ENCODE assay signal across 8 cellular contexts in the genomic region with DNA sequence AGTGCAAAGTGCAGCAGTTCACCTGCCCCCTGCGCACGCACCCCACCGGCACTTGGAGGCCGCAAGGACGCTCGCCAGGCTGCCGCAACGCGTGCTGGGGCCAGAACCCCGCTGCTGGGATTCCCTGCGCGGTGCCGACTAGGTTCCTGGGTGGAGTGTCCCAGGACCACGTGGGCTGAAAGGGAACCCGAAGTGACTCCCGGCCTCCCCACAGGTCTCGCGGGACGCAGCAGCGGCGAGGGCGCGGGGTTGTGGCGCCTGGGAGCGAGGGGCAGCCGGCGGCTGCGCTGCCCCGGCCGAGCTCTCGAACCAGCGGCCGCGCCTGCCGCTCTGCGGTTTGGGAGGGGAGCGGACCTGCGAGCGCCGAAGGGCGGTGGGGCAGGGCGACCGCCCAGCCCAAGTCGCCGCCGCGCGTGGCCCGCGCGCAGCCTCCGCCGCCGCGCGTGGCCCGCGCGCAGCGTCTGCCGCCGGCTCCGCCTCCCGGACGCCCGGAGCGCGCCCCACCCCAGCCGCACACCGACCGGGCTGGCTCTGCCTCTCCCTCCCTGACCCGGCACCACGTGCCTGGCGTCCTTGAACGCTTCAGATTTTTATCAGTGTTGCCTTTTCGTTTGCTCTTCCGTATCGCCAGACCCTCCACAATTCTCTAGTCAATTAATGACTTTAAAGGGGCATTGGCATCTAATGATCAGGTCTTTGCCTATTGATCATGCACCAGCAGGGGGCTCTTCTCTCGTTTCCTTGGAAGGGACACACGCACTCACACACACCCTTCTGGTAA. TPM values are rescaled to one million over a fixed set of nuclear protein-coding genes. Genes with fewer than 3 reads are reported as not detected.
DNase-seq lines count a peak whose midpoint lies in the region; ATAC-seq and TF ChIP-seq lines count a peak whose summit lies in the region.

Gene FTCDNL1, minus strand, starts transcription at position 475 of the 781 bp plus-strand sequence. CDS start 2,230 bp downstream, outside the sequence.

- WGBS in heart right ventricle, 2 donors, result 0 to 1% methylated on average over 80 of the region's 80 CpGs
- under 1% methylated on average over 60 of the region's 80 CpGs for WGBS in prostate gland
- under 1% methylated on average over 80 of the region's 80 CpGs for WGBS in urinary bladder

- H3K36me3 ChIP-seq in GM23338 (ENCODE audit: insufficient read depth) (no peaks in the 10 kb centered on the region), Karpas-422 (ENCODE audit: insufficient read depth, low read length) (no peaks in the 10 kb centered on the region), heart right ventricle (no peaks in the 10 kb centered on the region), prostate gland (no peaks in the 10 kb centered on the region), urinary bladder (ENCODE audit: insufficient read depth) (no peaks in the 10 kb centered on the region)

- H3K9me2 ChIP-seq in GM23338 (ENCODE audit: insufficient read depth) (no peaks in the 10 kb centered on the region), Karpas-422 (replicated peaks; ENCODE audit: insufficient read depth, low read length) (no peaks in the 10 kb centered on the region)

- H3K4me1 ChIP-seq in GM23338 (ENCODE audit: insufficient read depth) (peaks cover 59% of the 10 kb centered on the region), Karpas-422 (ENCODE audit: low read length) (peaks cover 18% of the 10 kb centered on the region), heart right ventricle (peaks cover 0 to 15% (median 4%) of the 10 kb centered on the region in 9 donors), prostate gland (replicated peaks) (no peaks in the 10 kb centered on the region), urinary bladder (ENCODE audit: insufficient read depth) (no peaks in the 10 kb centered on the region)

- peaks cover 4% of the 10 kb centered on the region for H3K27me3 Mint-ChIP-seq in GM23338 (ENCODE audit: insufficient read depth, low read depth, poor library complexity)
- no peaks in the 10 kb centered on the region for H3K27me3 Mint-ChIP-seq in activated naive CD8-positive, alpha-beta T cell

- peak; percentile 60 to 73 for TF ChIP-seq CTCF in GM23338 (conservative IDR thresholded peaks at IDR 0.05; ENCODE audit: low read depth in 2 of 2)
- peak in 6 of 9 donors; percentile 26 to 57 (median 50) for TF ChIP-seq CTCF in heart right ventricle (IDR thresholded peaks at IDR 0.05)
- TF ChIP-seq CTCF in prostate gland (IDR thresholded peaks at IDR 0.05), result peak in 2 of 4 experiments; percentile 39 to 44

- intact Hi-C loops in heart right ventricle (cut with DNase I), result loop anchor here in 1 of 10 donors (10.0 kb wide), 1 partner anchor 96 kb away; no protein-coding TSS in a partner anchor
- intact Hi-C loops in prostate gland (cut with DNase I), result loop anchor here (10.0 kb wide), 3 partner anchors 96 to 1536 kb away; no protein-coding TSS in a partner anchor

- no peaks in the 10 kb centered on the region for H3F3A ChIP-seq in GM23338 (replicated peaks; ENCODE audit: low read depth)

- H3K4me2 ChIP-seq in GM23338, result peak within 1 kb of the TSS; percentile 83
- peak within 1 kb of the TSS; percentile 86 for H3K4me2 ChIP-seq in Karpas-422 (ENCODE audit: low read depth, low read length, poor library complexity, severe bottlenecking)

- H3K36me3 Mint-ChIP-seq in GM23338 (ENCODE audit: low read depth), result no peaks in the 10 kb centered on the region
- H3K36me3 Mint-ChIP-seq in activated naive CD8-positive, alpha-beta T cell, result no peaks in the 10 kb centered on the region

- TF ChIP-seq POLR2A in prostate gland (IDR thresholded peaks at IDR 0.05), result no peak

- peak within 1 kb of the TSS; percentile 89 for H3K27ac Mint-ChIP-seq in GM23338
- peak within 1 kb of the TSS; percentile 95 for H3K27ac Mint-ChIP-seq in activated naive CD8-positive, alpha-beta T cell

- H3K4me1 Mint-ChIP-seq in GM23338, result peaks cover 56% of the 10 kb centered on the region
- peaks cover 10% of the 10 kb centered on the region for H3K4me1 Mint-ChIP-seq in activated naive CD8-positive, alpha-beta T cell (ENCODE audit: low read depth)

- peak; percentile 85 for ATAC-seq in GM23338
- peak; percentile 80 to 96 (median 91) for ATAC-seq in heart right ventricle

- no peaks in the 10 kb centered on the region for H3K79me2 ChIP-seq in GM23338 (replicated peaks; ENCODE audit: insufficient read depth)
- H3K79me2 ChIP-seq in Karpas-422 (ENCODE audit: low read length), result no peaks in the 10 kb centered on the region

- peak within 1 kb of the TSS; percentile 90 for H3K4me3 Mint-ChIP-seq in GM23338
- peak within 1 kb of the TSS; percentile 95 for H3K4me3 Mint-ChIP-seq in activated naive CD8-positive, alpha-beta T cell

- H2AFZ ChIP-seq in GM23338 (peak within 1 kb of the TSS; percentile 96; the same call in 1 of the 2 replicates), Karpas-422 (ENCODE audit: low read length) (peak within 1 kb of the TSS; percentile 99)

- H3K4me3 ChIP-seq in GM23338 (peak within 1 kb of the TSS; percentile 66), Karpas-422 (ENCODE audit: low read length) (peak within 1 kb of the TSS; percentile 69), heart right ventricle (peak within 1 kb of the TSS; percentile 33 to 83 (median 68)), prostate gland (peak within 1 kb of the TSS; percentile 56 to 60), urinary bladder (ENCODE audit: low read depth, low read length) (peak within 1 kb of the TSS; percentile 70)

- H3K9ac ChIP-seq in Karpas-422 (ENCODE audit: low read length), result peak within 1 kb of the TSS; percentile 75

- H4K20me1 ChIP-seq in GM23338 (replicated peaks; ENCODE audit: insufficient read depth) (no peaks in the 10 kb centered on the region), Karpas-422 (ENCODE audit: insufficient read depth, low read depth, low read length) (no peaks in the 10 kb centered on the region)

- H3K9me3 ChIP-seq in Karpas-422 (ENCODE audit: low read length) (no peaks in the 10 kb centered on the region), heart right ventricle (no peaks in the 10 kb centered on the region), prostate gland (no peaks in the 10 kb centered on the region)

- H3K27ac ChIP-seq in GM23338 (ENCODE audit: low read depth) (no peak within 1 kb of the TSS), Karpas-422 (ENCODE audit: low read length) (no peak within 1 kb of the TSS), heart right ventricle (peak within 1 kb of the TSS in 5 of 10 donors; percentile 30 to 82 (median 48)), prostate gland (peak within 1 kb of the TSS in 1 of 2 donors; percentile 47), urinary bladder (ENCODE audit: low read depth) (no peak within 1 kb of the TSS)

- H3K9me3 Mint-ChIP-seq in GM23338, result no peaks in the 10 kb centered on the region
- H3K9me3 Mint-ChIP-seq in activated naive CD8-positive, alpha-beta T cell (ENCODE audit: low read depth), result no peaks in the 10 kb centered on the region

- H3K27me3 ChIP-seq in GM23338 (ENCODE audit: insufficient read depth) (peaks cover 8% of the 10 kb centered on the region; the same call in 1 of the 2 replicates), Karpas-422 (ENCODE audit: low read length) (no peaks in the 10 kb centered on the region), heart right ventricle (peaks cover 0 to 27% (median 0%) of the 10 kb centered on the region in 7 donors), prostate gland (replicated peaks; ENCODE audit: insufficient read depth) (no peaks in the 10 kb centered on the region)

- DNase-seq in GM04504 (ENCODE audit: low read depth) (peak; percentile 26), GM23338 (ENCODE audit: low spot score) (peak; percentile 70), Karpas-422 (peak; percentile 88), SKM-1 (lab: John Stamatoyannopoulos, UW; ENCODE audit: unreplicated experiment) (peak; percentile 60), heart right ventricle (peak; percentile 39 to 62), prostate gland (ENCODE audit: low spot score) (peak; percentile 47)

TF ChIP-seq in GM23338, 12 proteins besides CTCF, POLR2A, EP300 and RAD21:
- TF ChIP-seq POLR2AphosphoS5 (IDR thresholded peaks at IDR 0.05; ENCODE audit: low read depth) (0 out of 2 replicates have a peak, but pooled peaks have one; percentile 17), CREB1 (CRISPR knock-in tag; IDR thresholded peaks at IDR 0.05; ENCODE audit: low read depth) (no peak)
TF ChIP-seq in GM23338: peak in this region for 1.

RNA-seq across cellular contexts. Expression of gene FTCDNL1, which starts in this region (rescaled TPM):
- total RNA-seq in GM23338 (2014; rRNA removed; shearing (Covaris generic)), result 1.7 and 3.3 TPM in 2 replicates
- polyA plus RNA-seq in GM23338 (2016; fragmentation: Nextera tagmentation; extraction: Ambion mirVana) (2.0 and 2.3 TPM in 2 replicates), heart right ventricle (under 1 TPM; 0.44 to 0.59 TPM), urinary bladder (1.4 TPM)
- 0.94 and 1.9 TPM in 2 replicates for total RNA-seq in Karpas-422 (2014; rRNA removed; shearing (Covaris generic); ENCODE audit: low replicate concordance)
- total RNA-seq in heart right ventricle (1 to 10 TPM; 2.5 to 7.1 (median 4.8) TPM), prostate gland (1 to 10 TPM; 4.9 to 5.7 TPM), urinary bladder (0.85 TPM)

Comparison
In these comparisons a context has a peak if more than half of its experiments do, and no peak if none do; other contexts are left out.
1. DNase-seq: peak in every context shown above with its lines; median percentile 88 in Karpas-422; 70 in GM23338; 60 in SKM-1; 50 in heart right ventricle; 47 in prostate gland; 26 in GM04504.